In the genomic region with DNA sequence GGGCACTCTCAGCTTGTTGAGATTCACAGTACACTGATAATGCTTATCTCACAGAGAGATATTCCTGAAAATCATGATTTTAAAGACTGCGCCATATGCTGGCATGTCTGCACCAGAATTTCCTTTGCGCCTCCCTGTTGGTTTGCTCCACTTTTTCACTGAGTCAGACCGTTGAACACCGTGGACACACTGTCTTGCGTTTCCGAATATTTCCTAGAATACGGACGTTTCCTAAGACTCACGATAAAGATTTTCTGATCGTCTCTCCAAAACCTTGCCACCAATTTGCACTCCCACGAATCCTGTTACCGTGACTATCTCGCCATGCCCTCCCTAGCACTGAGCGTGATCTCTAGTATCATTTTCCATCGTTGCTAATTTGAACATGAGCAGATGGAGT, we compare ENCODE assay signal across 8 cellular contexts. TPM values are rescaled to one million over a fixed set of nuclear protein-coding genes. Genes with fewer than 3 reads are reported as not detected.
A peak's percentile ranks its signal among the peaks of the same experiment; 100 is the strongest.
DNase-seq lines count a peak whose midpoint lies in the region; ATAC-seq and TF ChIP-seq lines count a peak whose summit lies in the region.

No MANE protein-coding gene starts in this region.

- DNase-seq in activated T-cell treated with anti-CD3 and anti-CD28 coated beads, Interleukin-2, amount 50 U/mL, for 4 hours: no peak
- DNase-seq in activated T-cell treated with anti-CD3 and anti-CD28 coated beads, Interleukin-2, amount 50 U/mL, for 1 hour: no peak
- DNase-seq in breast epithelium (ENCODE audit: low spot score in 2 of 2): no peak
- DNase-seq in memory B cell (ENCODE audit: low spot score in 2 of 2): no peak
- DNase-seq in tibial nerve (ENCODE audit: low spot score in 2 of 2): no peak
- no peak for DNase-seq in NCI-H2107 treated with DMSO at 0.1 percent for 48 hours (lab: John Stamatoyannopoulos, UW; ENCODE audit: unreplicated experiment)
- no peak for DNase-seq in activated CD4-positive, alpha-beta T cell treated with anti-CD3 and anti-CD28 coated beads, Interleukin-2, amount 50 U/mL, for 48 hours

- no peaks in the 10 kb centered on the region for H3K9me3 Mint-ChIP-seq in activated T-cell treated with anti-CD3 and anti-CD28 coated beads, Interleukin-2, amount 50 U/mL, for 4 hours
- H3K9me3 Mint-ChIP-seq in memory B cell: no peaks in the 10 kb centered on the region

- no peaks in the 10 kb centered on the region for H3K27me3 ChIP-seq in breast epithelium
- peaks cover 0 to 21% of the 10 kb centered on the region in 2 donors for H3K27me3 ChIP-seq in tibial nerve

- peak overlapping the region in 1 of 2 donors; percentile 75 for H3K27ac ChIP-seq in breast epithelium
- H3K27ac ChIP-seq in tibial nerve: no peak overlapping the region

- H3K9me3 ChIP-seq in breast epithelium: no peaks in the 10 kb centered on the region
- H3K9me3 ChIP-seq in tibial nerve: no peaks in the 10 kb centered on the region

- 28 to 39% methylated on average over 15 of the region's 15 CpGs for WGBS in tibial nerve, 2 donors

- H3K4me3 ChIP-seq in breast epithelium: peak overlapping the region; percentile 69 to 88 (median 78)
- peak overlapping the region; percentile 41 to 73 (median 70) for H3K4me3 ChIP-seq in tibial nerve

- H3K27ac Mint-ChIP-seq in memory B cell: no peak overlapping the region

- no peaks in the 10 kb centered on the region for H3K36me3 ChIP-seq in breast epithelium
- no peaks in the 10 kb centered on the region for H3K36me3 ChIP-seq in tibial nerve

- H3K4me1 ChIP-seq in breast epithelium (peaks cover 3 to 4% of the 10 kb centered on the region in 2 donors), tibial nerve (peaks cover 0 to 18% (median 7%) of the 10 kb centered on the region in 4 donors)

- TF ChIP-seq POLR2A in breast epithelium (IDR thresholded peaks at IDR 0.05): no peak
- no peak for TF ChIP-seq POLR2A in tibial nerve (IDR thresholded peaks at IDR 0.05)

- no peak for ATAC-seq in activated T-cell treated with anti-CD3 and anti-CD28 coated beads, Interleukin-2, amount 50 U/mL, for 4 hours
- no peak for ATAC-seq in memory B cell (ENCODE audit: low read depth)
- ATAC-seq in GM19035 (IDR thresholded peaks at IDR 0.05; ENCODE audit: unreplicated experiment): no peak

- H3K4me1 Mint-ChIP-seq in activated T-cell treated with anti-CD3 and anti-CD28 coated beads, Interleukin-2, amount 50 U/mL, for 4 hours (ENCODE audit: low read depth): peaks cover 9% of the 10 kb centered on the region
- peaks cover 13% of the 10 kb centered on the region for H3K4me1 Mint-ChIP-seq in memory B cell

- peak overlapping the region; percentile 82 for H3K4me3 Mint-ChIP-seq in activated T-cell treated with anti-CD3 and anti-CD28 coated beads, Interleukin-2, amount 50 U/mL, for 4 hours
- peak overlapping the region; percentile 97 for H3K4me3 Mint-ChIP-seq in memory B cell

- peaks cover 14% of the 10 kb centered on the region for H3K27me3 Mint-ChIP-seq in activated T-cell treated with anti-CD3 and anti-CD28 coated beads, Interleukin-2, amount 50 U/mL, for 4 hours (ENCODE audit: low read depth)
- peaks cover 5% of the 10 kb centered on the region for H3K27me3 Mint-ChIP-seq in memory B cell

- H3K36me3 Mint-ChIP-seq in activated T-cell treated with anti-CD3 and anti-CD28 coated beads, Interleukin-2, amount 50 U/mL, for 4 hours (ENCODE audit: insufficient read depth): no peaks in the 10 kb centered on the region
- H3K36me3 Mint-ChIP-seq in memory B cell: no peaks in the 10 kb centered on the region

- TF ChIP-seq EP300 in tibial nerve (IDR thresholded peaks at IDR 0.05): no peak

- intact Hi-C loops in breast epithelium (cut with DNase I; ENCODE audit: low total_unique reads): loop anchor here (5.0 kb wide), 1 partner anchor 43 kb away; no protein-coding TSS in a partner anchor

- no peak for TF ChIP-seq CTCF in breast epithelium (IDR thresholded peaks at IDR 0.05)
- no peak for TF ChIP-seq CTCF in tibial nerve (IDR thresholded peaks at IDR 0.05)

RNA-seq across cellular contexts. Expression of a gene that starts 0.5 kb away (rescaled TPM):
- total RNA-seq in activated T-cell treated with anti-CD3 and anti-CD28 coated beads, Interleukin-2, amount 50 U/mL, for 4 hours: under 1 TPM; 0.18 to 0.27 (median 0.18) TPM
- total RNA-seq in breast epithelium (10 to 100 TPM; 29.3 to 44.6 (median 38.1) TPM), tibial nerve (10 to 100 TPM; 21.2 to 34.3 (median 28.8) TPM)

RNA-seq across cellular contexts. Expression of a gene that starts 58.4 kb away (rescaled TPM):
- total RNA-seq in activated T-cell treated with anti-CD3 and anti-CD28 coated beads, Interleukin-2, amount 50 U/mL, for 4 hours: under 1 TPM in 1 of 3 donors, not detected in 2; 0.29 TPM
- total RNA-seq in breast epithelium (10 to 100 TPM; 11.7 to 18.4 (median 15.8) TPM), tibial nerve (10 to 100 TPM; 24.3 to 40.5 (median 31.9) TPM)

Comparison
In these comparisons a context has a peak if more than half of its experiments do, and no peak if none do; other contexts are left out.
1. RNA of a gene that starts 0.5 kb away (total RNA-seq): 29.3 to 44.6 TPM in breast epithelium and 21.2 to 34.3 TPM in tibial nerve; 0.18 to 0.27 TPM in activated T-cell treated with anti-CD3 and anti-CD28 coated beads, Interleukin-2, amount 50 U/mL, for 4 hours; every median in the first group is over 10 times any median in the second.
2. RNA of a gene that starts 58.4 kb away (total RNA-seq): 24.3 to 40.5 TPM in tibial nerve and 11.7 to 18.4 TPM in breast epithelium; 0.29 TPM in activated T-cell treated with anti-CD3 and anti-CD28 coated beads, Interleukin-2, amount 50 U/mL, for 4 hours; every median in the first group is over 4 times any median in the second.